ENCODE assay signal across 17 cellular contexts in the genomic region with DNA sequence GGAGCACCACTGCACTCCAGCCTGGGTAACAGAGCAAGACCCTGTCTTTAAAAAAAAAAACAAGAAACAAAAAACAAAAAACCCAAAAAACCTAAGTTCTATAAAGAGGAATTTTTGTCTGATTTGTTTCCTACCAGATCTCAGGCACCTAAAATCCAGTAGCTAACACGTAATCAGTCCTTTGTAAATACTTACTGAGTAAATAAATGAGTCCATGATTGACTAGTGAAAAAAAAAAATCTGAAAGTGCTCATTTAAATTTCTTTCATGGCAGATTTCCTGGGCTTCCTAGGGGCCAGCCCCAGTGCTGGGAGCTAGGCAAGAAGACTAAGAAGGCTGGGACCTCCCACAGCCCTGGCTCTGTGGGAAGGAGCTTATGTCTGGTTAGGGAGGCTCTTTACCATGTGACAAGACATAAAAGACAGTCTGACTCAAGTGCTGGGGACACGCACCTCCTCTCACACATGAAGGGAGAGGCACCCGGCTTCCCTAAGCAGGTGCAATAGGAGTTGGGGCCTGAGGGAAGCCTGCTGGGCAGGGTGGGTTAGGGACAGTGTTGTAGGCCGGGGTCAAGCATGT. TPM values are rescaled to one million over a fixed set of nuclear protein-coding genes. Genes with fewer than 3 reads are reported as not detected.
DNase-seq lines count a peak whose midpoint lies in the region; ATAC-seq and TF ChIP-seq lines count a peak whose summit lies in the region.
"Had no signal": no experiment of that assay in that cellular context is flagged by ENCODE, and none has a peak within 500 bp of the region (broad histone marks: within the 10 kb centered on the region; RNA-seq: fewer than 3 reads in every experiment).

No MANE protein-coding gene starts in this region.

- no peak overlapping the region for H3K27ac ChIP-seq in endodermal cell (ENCODE audit: low read depth, low read length)
- no peak overlapping the region for H3K27ac ChIP-seq in neural progenitor cell
- no peak overlapping the region for H3K27ac ChIP-seq in transverse colon
- H3K27ac ChIP-seq: 22Rv1, BLaER1 had no signal

- H3K27ac Mint-ChIP-seq in activated naive CD4-positive, alpha-beta T cell treated with anti-CD3 and anti-CD28 coated beads, Interleukin-2, amount 50 U/mL, for 72 hours: peak overlapping the region in 1 of 2 donors; percentile 68
- no peak overlapping the region for H3K27ac Mint-ChIP-seq in activated naive CD4-positive, alpha-beta T cell treated with anti-CD3 and anti-CD28 coated beads, Interleukin-2, amount 10 ng/mL, durations not matched to agents 7 days and 5 days
- H3K27ac Mint-ChIP-seq in endodermal cell: no peak overlapping the region
- peak overlapping the region; percentile 57 for H3K27ac Mint-ChIP-seq in neural progenitor cell
- H3K27ac Mint-ChIP-seq: IgD-negative memory B cell had no signal

- no peaks in the 10 kb centered on the region for H3K4me1 ChIP-seq in endodermal cell (ENCODE audit: control insufficient read depth, insufficient read depth, low read length)
- no peaks in the 10 kb centered on the region for H3K4me1 ChIP-seq in neural progenitor cell
- peaks cover 0 to 7% (median 2%) of the 10 kb centered on the region in 4 donors for H3K4me1 ChIP-seq in transverse colon
- H3K4me1 ChIP-seq: Caco-2 had no signal

- peaks cover 2% of the 10 kb centered on the region for H3K4me1 Mint-ChIP-seq in activated naive CD4-positive, alpha-beta T cell treated with anti-CD3 and anti-CD28 coated beads, Interleukin-2, amount 10 ng/mL, durations not matched to agents 7 days and 5 days
- H3K4me1 Mint-ChIP-seq in endodermal cell (no peaks in the 10 kb centered on the region), neural progenitor cell (peaks cover 4% of the 10 kb centered on the region)

- no peak for DNase-seq in activated naive CD4-positive, alpha-beta T cell treated with anti-CD3 and anti-CD28 coated beads, Interleukin-2, amount 50 U/mL, for 72 hours (ENCODE audit: low spot score in 2 of 2)
- no peak for DNase-seq in activated naive CD4-positive, alpha-beta T cell treated with anti-CD3 and anti-CD28 coated beads, Interleukin-2, amount 10 ng/mL, durations not matched to agents 7 days and 5 days
- DNase-seq in endodermal cell (peak; percentile 24), neural progenitor cell (ENCODE audit: low spot score) (no peak), transverse colon (no peak), occipital lobe (lab: John Stamatoyannopoulos, UW) (no peak)
- DNase-seq: AML-193; Caco-2; CD8-positive, alpha-beta memory T cell; DND-41; GDM1 had no signal

- H3K4me2 ChIP-seq in neural progenitor cell: no peak overlapping the region
- H3K4me2 ChIP-seq: BLaER1 had no signal

- H3K36me3 Mint-ChIP-seq in activated naive CD4-positive, alpha-beta T cell treated with anti-CD3 and anti-CD28 coated beads, Interleukin-2, amount 50 U/mL, for 72 hours: peaks cover 28 to 30% of the 10 kb centered on the region in 2 donors
- H3K36me3 Mint-ChIP-seq in activated naive CD4-positive, alpha-beta T cell treated with anti-CD3 and anti-CD28 coated beads, Interleukin-2, amount 10 ng/mL, durations not matched to agents 7 days and 5 days: peaks cover 43% of the 10 kb centered on the region
- H3K36me3 Mint-ChIP-seq in endodermal cell (ENCODE audit: low read depth): peaks cover 71% of the 10 kb centered on the region
- peaks cover 18% of the 10 kb centered on the region for H3K36me3 Mint-ChIP-seq in neural progenitor cell

- H3K9ac ChIP-seq in endodermal cell (ENCODE audit: extremely low read depth, low read length, poor library complexity, severe bottlenecking) (no peak overlapping the region), neural progenitor cell (no peak overlapping the region)
- H3K9ac ChIP-seq: BLaER1 had no signal

- H3F3A ChIP-seq in neural progenitor cell (ENCODE audit: low read depth): peaks cover under 1% of the 10 kb centered on the region

- CTCF ChIA-PET in activated naive CD4-positive, alpha-beta T cell treated with anti-CD3 and anti-CD28 coated beads, Interleukin-2, amount 10 ng/mL, durations not matched to agents 7 days and 5 days (lab: Charles Lee): interaction anchor here (0.6 kb wide), 2 partner anchors 47 to 58 kb away, joined by 3 to 5 read pairs; no protein-coding TSS in a partner anchor

- peak; percentile 16 to 17 for ATAC-seq in activated naive CD4-positive, alpha-beta T cell treated with anti-CD3 and anti-CD28 coated beads, Interleukin-2, amount 50 U/mL, for 72 hours
- ATAC-seq in HG02588 (IDR thresholded peaks at IDR 0.05; ENCODE audit: unreplicated experiment) (no peak), GM21526 (IDR thresholded peaks at IDR 0.05; ENCODE audit: low FRiP score, unreplicated experiment) (no peak)
- ATAC-seq: HCT116 had no signal

- no peaks in the 10 kb centered on the region for H4K20me1 ChIP-seq in neural progenitor cell (ENCODE audit: low read depth)
- H4K20me1 ChIP-seq: BLaER1 had no signal

- in situ Hi-C loops in transverse colon (cut with MboI; ENCODE audit: low pct_ligation_motif_present in 1 of 4, low pct_unique_long_range_greater_than_20kb in 1 of 4, low sequenced_read_pairs in 3 of 4): no loop called here

- no peaks in the 10 kb centered on the region for H3K27me3 ChIP-seq in endodermal cell (ENCODE audit: control insufficient read depth, insufficient read depth, low read length, poor library complexity, severe bottlenecking)
- H3K27me3 ChIP-seq in neural progenitor cell: no peaks in the 10 kb centered on the region
- no peaks in the 10 kb centered on the region for H3K27me3 ChIP-seq in transverse colon
- H3K27me3 ChIP-seq: BLaER1 had no signal

- H3K4me3 Mint-ChIP-seq in activated naive CD4-positive, alpha-beta T cell treated with anti-CD3 and anti-CD28 coated beads, Interleukin-2, amount 10 ng/mL, durations not matched to agents 7 days and 5 days: no peak overlapping the region
- H3K4me3 Mint-ChIP-seq in endodermal cell: no peak overlapping the region
- H3K4me3 Mint-ChIP-seq in neural progenitor cell: no peak overlapping the region
- H3K4me3 Mint-ChIP-seq: CD8-positive, alpha-beta memory T cell; IgD-negative memory B cell had no signal

- H3K4me3 ChIP-seq in endodermal cell (ENCODE audit: low read length) (no peak overlapping the region), neural progenitor cell (no peak overlapping the region), transverse colon (no peak overlapping the region)
- H3K4me3 ChIP-seq: BLaER1 had no signal

- 90 to 96% methylated on average over 2 to 4 of the region's 4 CpGs for WGBS in endodermal cell (ENCODE audit: insufficient coverage in 1 of 2, insufficient read length in 1 of 2), 2 experiments
- 74 to 75% methylated on average over 1 to 4 of the region's 4 CpGs for WGBS in transverse colon (ENCODE audit: low coverage in 1 of 2), 2 donors

- no peaks in the 10 kb centered on the region for H3K9me3 Mint-ChIP-seq in activated naive CD4-positive, alpha-beta T cell treated with anti-CD3 and anti-CD28 coated beads, Interleukin-2, amount 50 U/mL, for 72 hours
- no peaks in the 10 kb centered on the region for H3K9me3 Mint-ChIP-seq in activated naive CD4-positive, alpha-beta T cell treated with anti-CD3 and anti-CD28 coated beads, Interleukin-2, amount 10 ng/mL, durations not matched to agents 7 days and 5 days
- no peaks in the 10 kb centered on the region for H3K9me3 Mint-ChIP-seq in endodermal cell
- no peaks in the 10 kb centered on the region for H3K9me3 Mint-ChIP-seq in neural progenitor cell
- H3K9me3 Mint-ChIP-seq: CD8-positive, alpha-beta memory T cell; IgD-negative memory B cell had no signal

- H3K9me3 ChIP-seq in endodermal cell (ENCODE audit: control insufficient read depth, low read length) (no peaks in the 10 kb centered on the region), neural progenitor cell (ENCODE audit: low read depth) (no peaks in the 10 kb centered on the region), transverse colon (no peaks in the 10 kb centered on the region)
- H3K9me3 ChIP-seq: BLaER1, Caco-2 had no signal

- no peak for TF ChIP-seq EP300 in transverse colon (IDR thresholded peaks at IDR 0.05; ENCODE audit: low read depth)

- intact Hi-C loops in transverse colon (cut with DNase I; ENCODE audit: low total_unique reads): no loop called here

- H3K36me3 ChIP-seq in endodermal cell (ENCODE audit: control insufficient read depth, insufficient read depth, low read length) (peaks cover 53% of the 10 kb centered on the region), neural progenitor cell (no peaks in the 10 kb centered on the region), transverse colon (no peaks in the 10 kb centered on the region)

- H2AFZ ChIP-seq in neural progenitor cell (replicated peaks): no peak overlapping the region

- H3K27me3 Mint-ChIP-seq in activated naive CD4-positive, alpha-beta T cell treated with anti-CD3 and anti-CD28 coated beads, Interleukin-2, amount 10 ng/mL, durations not matched to agents 7 days and 5 days: no peaks in the 10 kb centered on the region
- no peaks in the 10 kb centered on the region for H3K27me3 Mint-ChIP-seq in endodermal cell (ENCODE audit: insufficient read depth)
- no peaks in the 10 kb centered on the region for H3K27me3 Mint-ChIP-seq in neural progenitor cell (ENCODE audit: insufficient read depth, low read depth)
- H3K27me3 Mint-ChIP-seq: CD8-positive, alpha-beta memory T cell; IgD-negative memory B cell had no signal

- TF ChIP-seq POLR2A in transverse colon (IDR thresholded peaks at IDR 0.05): no peak

- no peaks in the 10 kb centered on the region for H3K79me2 ChIP-seq in neural progenitor cell (ENCODE audit: low read depth)

- TF ChIP-seq CTCF in endodermal cell (conservative IDR thresholded peaks at IDR 0.05) (no peak), neural progenitor cell (IDR thresholded peaks at IDR 0.05) (no peak), transverse colon (IDR thresholded peaks at IDR 0.05) (no peak)

RNA-seq across cellular contexts. Expression of gene LIG1, which starts 22.5 kb away (rescaled TPM):
- 100 to 1,000 TPM; 180 to 231 TPM for total RNA-seq in activated naive CD4-positive, alpha-beta T cell treated with anti-CD3 and anti-CD28 coated beads, Interleukin-2, amount 50 U/mL, for 72 hours
- total RNA-seq in endodermal cell (100 to 1,000 TPM in 1 of 2 donors, 10 to 100 TPM in 1; 91.6 to 117 TPM), neural progenitor cell (ENCODE audit: low replicate concordance) (40.0 and 88.9 TPM in 2 replicates), transverse colon (10 to 100 TPM; 14.3 to 71.4 (median 26.8) TPM), occipital lobe (22.3 TPM)
- polyA plus RNA-seq in endodermal cell (2013, experiment 1 of 2): 74.1 TPM
- polyA plus RNA-seq in endodermal cell (2013, experiment 2 of 2): 65.3 TPM

RNA-seq across cellular contexts. Expression of gene ZSWIM9, which starts 22.8 kb away (rescaled TPM):
- 10 to 100 TPM in 1 of 2 donors, 1 to 10 TPM in 1; 9.0 to 10.2 TPM for total RNA-seq in activated naive CD4-positive, alpha-beta T cell treated with anti-CD3 and anti-CD28 coated beads, Interleukin-2, amount 50 U/mL, for 72 hours
- total RNA-seq in endodermal cell: 10 to 100 TPM in 1 of 2 donors, 1 to 10 TPM in 1; 9.9 to 13.0 TPM
- polyA plus RNA-seq in endodermal cell (2013, experiment 1 of 2): 6.1 TPM
- 5.6 TPM for polyA plus RNA-seq in endodermal cell (2013, experiment 2 of 2)
- 0.36 and 4.2 TPM in 2 replicates for total RNA-seq in neural progenitor cell (ENCODE audit: low replicate concordance)
- 10 to 100 TPM in 1 of 4 donors, 1 to 10 TPM in 3; 3.3 to 24.7 (median 5.2) TPM for total RNA-seq in transverse colon
- total RNA-seq in occipital lobe: 2.8 TPM

RNA-seq across cellular contexts. Expression of gene PLA2G4C, which starts 37.1 kb away (rescaled TPM):
- total RNA-seq in activated naive CD4-positive, alpha-beta T cell treated with anti-CD3 and anti-CD28 coated beads, Interleukin-2, amount 50 U/mL, for 72 hours: 10 to 100 TPM; 16.7 to 35.2 TPM
- total RNA-seq in endodermal cell (1 to 10 TPM; 1.3 to 1.4 TPM), neural progenitor cell (ENCODE audit: low replicate concordance) (not detected in 2 replicates), transverse colon (1 to 10 TPM; 1.2 to 9.5 (median 8.3) TPM), occipital lobe (9.7 TPM)
- polyA plus RNA-seq in endodermal cell (2013, experiment 1 of 2): 1.9 TPM
- 0.79 TPM for polyA plus RNA-seq in endodermal cell (2013, experiment 2 of 2)
- polyA plus RNA-seq: CD8-positive, alpha-beta memory T cell had no signal

Comparison
In these comparisons a context has a peak if more than half of its experiments do, and no peak if none do; other contexts are left out.
1. ATAC-seq: peak in activated naive CD4-positive, alpha-beta T cell treated with anti-CD3 and anti-CD28 coated beads, Interleukin-2, amount 50 U/mL, for 72 hours (2 of 2); none in HG02588 (single experiment) and GM21526 (single experiment).